22 cellular contexts compared by ENCODE assay signal in the genomic region with DNA sequence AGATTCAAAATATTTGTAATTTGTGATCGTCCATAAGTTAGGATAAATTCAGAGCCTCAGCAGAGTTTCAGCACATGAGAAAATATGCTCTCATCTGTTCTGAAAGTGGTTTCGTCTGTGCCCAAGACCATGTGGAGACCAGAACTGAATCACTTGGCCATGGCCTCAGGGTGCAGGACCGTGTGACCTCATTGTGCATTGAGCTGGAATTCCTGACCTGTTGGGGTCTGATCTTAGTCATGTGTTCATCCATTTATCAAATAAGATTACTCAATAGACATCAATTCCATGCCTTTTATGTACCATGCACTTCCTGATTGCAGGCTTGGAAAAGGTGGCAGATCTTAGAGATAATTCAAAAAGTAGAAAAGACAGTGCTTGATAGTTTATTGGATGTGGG.
DNase-seq lines count a peak whose midpoint lies in the region; ATAC-seq, FAIRE-seq and TF ChIP-seq lines count a peak whose summit lies in the region.
"Had no signal": no experiment of that assay in that cellular context is flagged by ENCODE, and none has a peak within 500 bp of the region (broad histone marks: within the 10 kb centered on the region; RNA-seq: fewer than 3 reads in every experiment).

No MANE protein-coding gene starts in this region.

- BruUV-seq in PC-9 (replicated peaks; lab: Mats Ljungman, UMichigan): no TSS peak

- H3K9ac ChIP-seq in astrocyte (ENCODE audit: low read length): no peak overlapping the region
- H3K9ac ChIP-seq: KMS-11 had no signal

- H3K4me2 ChIP-seq in astrocyte (ENCODE audit: low read length): no peak overlapping the region
- H3K4me2 ChIP-seq in PC-9: no peak overlapping the region
- H3K4me2 ChIP-seq: GM23338, KMS-11 had no signal

- CTCF ChIA-PET in HEK293 (lab: Yijun Ruan, JAX) (no interaction called here), PC-9 (lab: Charles Lee) (no interaction called here)

- H3K4me3 ChIP-seq in HEK293 (ENCODE audit: low read depth, low read length): no peak overlapping the region
- H3K4me3 ChIP-seq in astrocyte (ENCODE audit: insufficient read depth, low read depth, low read length): no peak overlapping the region
- no peak overlapping the region for H3K4me3 ChIP-seq in PC-9
- H3K4me3 ChIP-seq: GM23338, SJSA1 had no signal

- in situ Hi-C loops in ACHN (cut with HindIII; ENCODE audit: low pct_ligation_motif_present, low pct_unique_long_range_greater_than_20kb, low sequenced_read_pairs): no loop called here

- H3K4me1 ChIP-seq in HEK293 (ENCODE audit: control insufficient read depth, insufficient read depth, low read length): no peaks in the 10 kb centered on the region
- H3K4me1 ChIP-seq in astrocyte (ENCODE audit: insufficient read depth, low read length): peaks cover 22% of the 10 kb centered on the region
- no peaks in the 10 kb centered on the region for H3K4me1 ChIP-seq in PC-9 (replicated peaks; ENCODE audit: insufficient read depth)
- H3K4me1 ChIP-seq: BE2C had no signal

- no peaks in the 10 kb centered on the region for H3K9me2 ChIP-seq in PC-9 (ENCODE audit: insufficient read depth)

- H3K9me3 Mint-ChIP-seq in astrocyte (ENCODE audit: unreplicated experiment): no peaks in the 10 kb centered on the region
- H3K9me3 Mint-ChIP-seq in glutamatergic neuron (ENCODE audit: unreplicated experiment): peaks cover 5% of the 10 kb centered on the region
- peaks cover 47% of the 10 kb centered on the region for H3K9me3 Mint-ChIP-seq in HFFc6
- peaks cover 5 to 15% of the 10 kb centered on the region in 2 donors for H3K9me3 Mint-ChIP-seq in stimulated activated naive CD8-positive, alpha-beta T cell treated with anti-CD3 and anti-CD28 coated beads, Interleukin-15, amount 100 ng/mL, for 72 hours

- H3K27me3 ChIP-seq in astrocyte (ENCODE audit: insufficient read depth, low read length): no peaks in the 10 kb centered on the region
- no peaks in the 10 kb centered on the region; the same call in 1 of the 2 replicates for H3K27me3 ChIP-seq in PC-9 (ENCODE audit: insufficient read depth, low read depth)
- H3K27me3 ChIP-seq: BE2C, SJSA1 had no signal

- POLR2A ChIA-PET in HEK293 (lab: Yijun Ruan, JAX) (no interaction called here), PC-9 (lab: Charles Lee; ENCODE audit: unreplicated experiment) (no interaction called here)

- H3K27ac Mint-ChIP-seq in astrocyte (ENCODE audit: unreplicated experiment): no peak overlapping the region
- H3K27ac Mint-ChIP-seq in glutamatergic neuron (ENCODE audit: unreplicated experiment): no peak overlapping the region
- no peak overlapping the region for H3K27ac Mint-ChIP-seq in HFFc6
- no peak overlapping the region for H3K27ac Mint-ChIP-seq in stimulated activated naive CD8-positive, alpha-beta T cell treated with anti-CD3 and anti-CD28 coated beads, Interleukin-15, amount 100 ng/mL, for 72 hours
- H3K27ac Mint-ChIP-seq: CD4-positive, CD25-positive, alpha-beta regulatory T cell; GM23338 had no signal

- H3K79me2 ChIP-seq in astrocyte (ENCODE audit: insufficient read depth, low read length) (no peaks in the 10 kb centered on the region), PC-9 (ENCODE audit: low read depth) (no peaks in the 10 kb centered on the region)

- H3F3A ChIP-seq in PC-9 (ENCODE audit: insufficient read depth, low read depth): no peaks in the 10 kb centered on the region

- DNase-seq in ACHN (peak; percentile 44), astrocyte (ENCODE audit: low read depth) (peak; percentile 73), iris pigment epithelial cell (ENCODE audit: low read depth) (peak; percentile 1), PC-9 (no peak), glutamatergic neuron (no peak), HFFc6 (no peak)
- DNase-seq in stimulated activated naive CD8-positive, alpha-beta T cell treated with anti-CD3 and anti-CD28 coated beads, Interleukin-15, amount 100 ng/mL, for 72 hours: no peak
- DNase-seq: BE2C; CD4-positive, CD25-positive, alpha-beta regulatory T cell; DMS153; NCI-H1417; NCI-H187; NCI-H2107; NCI-H510A treated with DMSO at 0.1 percent for 48 hours; NCI-H82 had no signal

- no peaks in the 10 kb centered on the region for H3K36me3 ChIP-seq in HEK293 (ENCODE audit: control insufficient read depth in 2 of 2, insufficient read depth in 1 of 2, low read length in 2 of 2)
- no peaks in the 10 kb centered on the region for H3K36me3 ChIP-seq in astrocyte (ENCODE audit: insufficient read depth, low read length)
- H3K36me3 ChIP-seq in PC-9 (ENCODE audit: low read depth): no peaks in the 10 kb centered on the region
- H3K36me3 ChIP-seq: BE2C, SJSA1 had no signal

- no peak for ATAC-seq in stimulated activated naive CD8-positive, alpha-beta T cell treated with anti-CD3 and anti-CD28 coated beads, Interleukin-15, amount 100 ng/mL, for 72 hours
- ATAC-seq: GM23338, HCT116 had no signal

- FAIRE-seq in astrocyte (lab: Jason Lieb, UNC): no peak

- H4K20me1 ChIP-seq in astrocyte (ENCODE audit: insufficient read depth, low read length) (no peaks in the 10 kb centered on the region), PC-9 (ENCODE audit: insufficient read depth) (no peaks in the 10 kb centered on the region)

- H3K36me3 Mint-ChIP-seq in astrocyte (ENCODE audit: low read depth, unreplicated experiment) (no peaks in the 10 kb centered on the region), glutamatergic neuron (ENCODE audit: unreplicated experiment) (no peaks in the 10 kb centered on the region), HFFc6 (ENCODE audit: low read depth) (no peaks in the 10 kb centered on the region)
- H3K36me3 Mint-ChIP-seq: CD4-positive, CD25-positive, alpha-beta regulatory T cell had no signal

- intact Hi-C loops in PC-9 (cut with micrococcal nuclease; ENCODE audit: unreplicated experiment): no loop called here

- H3K27ac ChIP-seq in HEK293 (ENCODE audit: extremely low read depth, low read depth, low read length) (no peak overlapping the region), astrocyte (ENCODE audit: low read depth, low read length) (no peak overlapping the region), PC-9 (no peak overlapping the region)
- H3K27ac ChIP-seq: 22Rv1, HL-60, KMS-11, SJSA1 had no signal

- H3K4me1 Mint-ChIP-seq in astrocyte (ENCODE audit: low read depth, unreplicated experiment) (peaks cover 18% of the 10 kb centered on the region), glutamatergic neuron (ENCODE audit: low read depth, unreplicated experiment) (peaks cover 4% of the 10 kb centered on the region), HFFc6 (ENCODE audit: low read depth) (no peaks in the 10 kb centered on the region; the same call in 1 of the 2 replicates)
- H3K4me1 Mint-ChIP-seq in stimulated activated naive CD8-positive, alpha-beta T cell treated with anti-CD3 and anti-CD28 coated beads, Interleukin-15, amount 100 ng/mL, for 72 hours: no peaks in the 10 kb centered on the region
- H3K4me1 Mint-ChIP-seq: CD4-positive, CD25-positive, alpha-beta regulatory T cell had no signal

- no peak overlapping the region for H2AFZ ChIP-seq in astrocyte (ENCODE audit: low read depth, low read length)
- H2AFZ ChIP-seq in PC-9: no peak overlapping the region
- H2AFZ ChIP-seq: GM23338 had no signal

- TF ChIP-seq CTCF in HEK293 (tag by site-specific recombination; IDR thresholded peaks at IDR 0.05): no peak
- TF ChIP-seq CTCF in astrocyte (IDR thresholded peaks at IDR 0.05; ENCODE audit: insufficient read depth, low read depth, low read length): no peak
- no peak for TF ChIP-seq CTCF in PC-9 (conservative IDR thresholded peaks at IDR 0.05)
- TF ChIP-seq CTCF in glutamatergic neuron (IDR thresholded peaks at IDR 0.05; ENCODE audit: partially characterized antibody, unreplicated experiment): no peak
- TF ChIP-seq CTCF in HFFc6 (IDR thresholded peaks at IDR 0.05): no peak

- H3K27me3 Mint-ChIP-seq in astrocyte (ENCODE audit: low read depth, unreplicated experiment) (no peaks in the 10 kb centered on the region), glutamatergic neuron (ENCODE audit: unreplicated experiment) (no peaks in the 10 kb centered on the region), HFFc6 (ENCODE audit: insufficient read depth) (peaks cover 2% of the 10 kb centered on the region; the same call in 1 of the 2 replicates)
- H3K27me3 Mint-ChIP-seq in stimulated activated naive CD8-positive, alpha-beta T cell treated with anti-CD3 and anti-CD28 coated beads, Interleukin-15, amount 100 ng/mL, for 72 hours: peaks cover 17% of the 10 kb centered on the region
- H3K27me3 Mint-ChIP-seq: CD4-positive, CD25-positive, alpha-beta regulatory T cell had no signal

- H3K9me3 ChIP-seq in HEK293 (ENCODE audit: control insufficient read depth, insufficient read depth, low read depth, low read length): no peaks in the 10 kb centered on the region
- no peaks in the 10 kb centered on the region for H3K9me3 ChIP-seq in astrocyte (ENCODE audit: insufficient read depth, low read depth, low read length)
- H3K9me3 ChIP-seq in PC-9 (ENCODE audit: insufficient read depth, low read depth): no peaks in the 10 kb centered on the region
- H3K9me3 ChIP-seq: BE2C, SJSA1 had no signal

- H3K4me3 Mint-ChIP-seq in astrocyte (ENCODE audit: unreplicated experiment) (no peak overlapping the region), glutamatergic neuron (ENCODE audit: unreplicated experiment) (no peak overlapping the region), HFFc6 (no peak overlapping the region)
- no peak overlapping the region for H3K4me3 Mint-ChIP-seq in stimulated activated naive CD8-positive, alpha-beta T cell treated with anti-CD3 and anti-CD28 coated beads, Interleukin-15, amount 100 ng/mL, for 72 hours
- H3K4me3 Mint-ChIP-seq: CD4-positive, CD25-positive, alpha-beta regulatory T cell; GM23338 had no signal

TF ChIP-seq in HEK293, 187 proteins besides CTCF, POLR2A, EP300 and RAD21:
- 0 out of 2 replicates have a peak, but pooled peaks have one; percentile 13 for TF ChIP-seq SCRT2 (tag by site-specific recombination; IDR thresholded peaks at IDR 0.05)
- TF ChIP-seq ZNF214 (tag by site-specific recombination; IDR thresholded peaks at IDR 0.05; ENCODE audit: borderline replicate concordance): no peak

Comparison
In these comparisons a context has a peak if more than half of its experiments do, and no peak if none do; other contexts are left out.
1. DNase-seq: peak in ACHN (single experiment), astrocyte (single experiment) and iris pigment epithelial cell (single experiment); none in PC-9 (0 of 2), glutamatergic neuron (single experiment), HFFc6 (single experiment) and stimulated activated naive CD8-positive, alpha-beta T cell treated with anti-CD3 and anti-CD28 coated beads, Interleukin-15, amount 100 ng/mL, for 72 hours (0 of 2).